In the genomic region with DNA sequence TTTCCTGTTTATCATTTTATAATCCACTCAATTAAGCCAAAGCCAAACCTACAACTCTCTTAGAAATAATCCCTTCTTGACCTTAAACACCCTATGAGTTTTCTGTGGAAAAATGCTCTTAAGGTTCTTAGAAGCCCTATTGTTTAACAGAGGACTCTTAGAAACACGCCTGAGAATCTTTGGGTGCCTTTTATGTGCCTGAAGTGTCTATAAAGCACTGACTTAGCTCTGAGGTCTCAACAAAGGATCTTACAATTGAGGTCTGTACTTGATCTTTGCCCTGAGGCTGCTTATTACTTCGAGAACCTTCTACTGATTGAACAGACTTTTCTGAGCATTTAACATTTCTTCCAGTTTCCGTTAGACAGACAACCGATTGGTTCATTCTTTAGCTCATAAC, we compare ENCODE assay signal across 17 cellular contexts.
DNase-seq lines count a peak whose midpoint lies in the region; ATAC-seq lines count a peak whose summit lies in the region.
"Had no signal": no experiment of that assay in that cellular context is flagged by ENCODE, and none has a peak within 500 bp of the region (broad histone marks: within the 10 kb centered on the region; RNA-seq: fewer than 3 reads in every experiment).

No MANE protein-coding gene starts in this region.

- no peak for ATAC-seq in HG03457 (IDR thresholded peaks at IDR 0.05; ENCODE audit: unreplicated experiment)

- in situ Hi-C loops in HAP-1 (cut with MboI; ENCODE audit: low sequenced_read_pairs), result no loop called here

- peaks cover 9% of the 10 kb centered on the region for H3K4me1 ChIP-seq in HAP-1
- H3K4me1 ChIP-seq: BE2C, BLaER1, Caco-2 had no signal

- H3K9me3 ChIP-seq in HAP-1, result no peaks in the 10 kb centered on the region
- H3K9me3 ChIP-seq: BE2C, BLaER1, Caco-2 had no signal

- no peak overlapping the region for H3K4me3 ChIP-seq in HAP-1
- H3K4me3 ChIP-seq: BLaER1 had no signal

- H3K36me3 ChIP-seq in HAP-1 (replicated peaks), result no peaks in the 10 kb centered on the region
- H3K36me3 ChIP-seq: BE2C, BLaER1 had no signal

- H3K27me3 ChIP-seq in HAP-1 (ENCODE audit: low read depth), result no peaks in the 10 kb centered on the region
- H3K27me3 ChIP-seq: BE2C, BLaER1 had no signal

- peak; percentile 19 to 66 for DNase-seq in HAP-1 (ENCODE audit: low spot score in 2 of 2)
- peak; percentile 78 for DNase-seq in foreskin melanocyte
- DNase-seq in effector CD4-positive, alpha-beta T cell, result no peak
- DNase-seq in stimulated activated CD8-positive, alpha-beta memory T cell treated with anti-CD3 and anti-CD28 coated beads, Interleukin-4, amount 100 ng/mL, for 48 hours, result no peak
- DNase-seq: 8988T; ACHN; BE2C; C1 segment of cervical spinal cord; Caco-2; Calu3; CD4-positive, alpha-beta memory T cell; CD4-positive, CD25-positive, alpha-beta regulatory T cell; CD8-positive, alpha-beta memory T cell; DMS79 treated with DMSO at 0.1 percent for 48 hours; GF-D8 had no signal

Comparison
In these comparisons a context has a peak if more than half of its experiments do, and no peak if none do; other contexts are left out.
1. DNase-seq: peak in HAP-1 (2 of 2) and foreskin melanocyte (single experiment); none in effector CD4-positive, alpha-beta T cell (single experiment) and stimulated activated CD8-positive, alpha-beta memory T cell treated with anti-CD3 and anti-CD28 coated beads, Interleukin-4, amount 100 ng/mL, for 48 hours (single experiment).